20 cellular contexts compared by ENCODE assay signal in genomic region chr19:4705413-4706131, GRCh38. TPM values are rescaled to one million over a fixed set of nuclear protein-coding genes. Genes with fewer than 3 reads are reported as not detected.
DNase-seq lines count a peak whose midpoint lies in the region; ATAC-seq and TF ChIP-seq lines count a peak whose summit lies in the region.
"Had no signal": no experiment of that assay in that cellular context is flagged by ENCODE, and none has a peak within 500 bp of the region (broad histone marks: within the 10 kb centered on the region; RNA-seq: fewer than 3 reads in every experiment).

No MANE protein-coding gene starts in this region.

- H3K4me1 ChIP-seq in right lobe of liver (peaks cover 0 to 60% (median 30%) of the 10 kb centered on the region in 4 donors), skeletal muscle satellite cell (ENCODE audit: control insufficient read depth, insufficient read depth, low read length) (peaks cover 62% of the 10 kb centered on the region)
- H3K4me1 ChIP-seq: BE2C had no signal

- ATAC-seq in right lobe of liver (peak; percentile 20 to 53 (median 35)), HG02885 (IDR thresholded peaks at IDR 0.05; ENCODE audit: poor library complexity, unreplicated experiment) (no peak)
- ATAC-seq: Panc1 had no signal

- DNase-seq in RWPE1 (ENCODE audit: low spot score) = no peak
- DNase-seq in endothelial cell (ENCODE audit: low spot score) = no peak
- peak; percentile 68 to 79 (median 69) for DNase-seq in right lobe of liver
- no peak for DNase-seq in NCI-H510A treated with DMSO at 0.1 percent for 48 hours (lab: John Stamatoyannopoulos, UW)
- no peak for DNase-seq in Kasumi-1 (lab: John Stamatoyannopoulos, UW)
- DNase-seq: activated CD4-positive, alpha-beta T cell treated with anti-CD3 and anti-CD28 coated beads, Interleukin-2, amount 50 U/mL, for 1 hour; activated naive CD4-positive, alpha-beta T cell treated with Interleukin-2 at 50 U/mL for 16 hours; activated T-cell treated with anti-CD3 and anti-CD28 coated beads for 4 hours; BE2C; H9; Karpas-422; NCI-H1417 treated with DMSO at 0.1 percent for 48 hours; stimulated activated CD4-positive, alpha-beta T cell treated with anti-CD3 and anti-CD28 coated beads, Interleukin-4, amount 100 ng/mL, for 4 hours; stimulated activated CD8-positive, alpha-beta memory T cell treated with anti-CD3 and anti-CD28 coated beads, Interleukin-4, amount 100 ng/mL, for 48 hours had no signal

- H3K27ac ChIP-seq in RWPE1 (peak overlapping the region; percentile 100), right lobe of liver (peak overlapping the region; percentile 77 to 99 (median 92))
- H3K27ac ChIP-seq: suprapubic skin had no signal

- POLR2A ChIA-PET in RWPE1 (lab: Yijun Ruan, JAX; ENCODE audit: low non-redundant PET) = no interaction called here

- H3K4me3 ChIP-seq in right lobe of liver (peak overlapping the region in 1 of 3 donors; percentile 6), skeletal muscle satellite cell (ENCODE audit: low read length) (no peak overlapping the region)
- H3K4me3 ChIP-seq: ascending aorta, skin epidermis, suprapubic skin had no signal

- H3K9me3 ChIP-seq in right lobe of liver = no peaks in the 10 kb centered on the region
- no peaks in the 10 kb centered on the region for H3K9me3 ChIP-seq in skeletal muscle satellite cell (replicated peaks; ENCODE audit: low read length)
- H3K9me3 ChIP-seq: ascending aorta, BE2C, suprapubic skin had no signal

- peaks cover 33% of the 10 kb centered on the region for H3K36me3 Mint-ChIP-seq in endothelial cell (ENCODE audit: low read depth, unreplicated experiment)

- H3K27ac Mint-ChIP-seq in endothelial cell (ENCODE audit: unreplicated experiment) = no peak overlapping the region
- H3K27ac Mint-ChIP-seq: H9 had no signal

- H3K9ac ChIP-seq in skeletal muscle satellite cell (ENCODE audit: low read depth, low read length) = peak overlapping the region; percentile 6

- H3K9me3 Mint-ChIP-seq in endothelial cell (ENCODE audit: unreplicated experiment) = no peaks in the 10 kb centered on the region
- H3K9me3 Mint-ChIP-seq: H9 had no signal

- intact Hi-C loops in right lobe of liver (cut with DNase I) = no loop called here

- peaks cover 1% of the 10 kb centered on the region for H3K27me3 Mint-ChIP-seq in endothelial cell (ENCODE audit: unreplicated experiment)

- H3K4me3 Mint-ChIP-seq in endothelial cell (ENCODE audit: unreplicated experiment) = peak overlapping the region; percentile 19
- H3K4me3 Mint-ChIP-seq: H9 had no signal

- 37% methylated on average over 8 of the region's 19 CpGs for WGBS in right lobe of liver (ENCODE audit: insufficient coverage, low coverage, low lambda C conversion rate, missing lambda C conversion rate)

- no peak overlapping the region for H3K4me2 ChIP-seq in skeletal muscle satellite cell (ENCODE audit: low read length)

- peaks cover 0 to 40% (median 23%) of the 10 kb centered on the region in 4 donors for H3K36me3 ChIP-seq in right lobe of liver
- peaks cover 58% of the 10 kb centered on the region for H3K36me3 ChIP-seq in skeletal muscle satellite cell (ENCODE audit: insufficient read depth, low read length)

- TF ChIP-seq POLR2A in right lobe of liver (IDR thresholded peaks at IDR 0.05) = no peak

- CTCF ChIA-PET in RWPE1 (lab: Yijun Ruan, JAX) = interaction anchor here (0.6 kb wide), 1 partner anchor 309 kb away, joined by 7 read pairs; no protein-coding TSS in a partner anchor

- TF ChIP-seq CTCF in RWPE1 (conservative IDR thresholded peaks at IDR 0.05; ENCODE audit: low read depth) (no peak), endothelial cell (IDR thresholded peaks at IDR 0.05; ENCODE audit: unreplicated experiment) (no peak), right lobe of liver (IDR thresholded peaks at IDR 0.05) (no peak)

- H3K4me1 Mint-ChIP-seq in endothelial cell (ENCODE audit: unreplicated experiment) = no peaks in the 10 kb centered on the region
- H3K4me1 Mint-ChIP-seq: H9 had no signal

- H3K27me3 ChIP-seq in right lobe of liver (no peaks in the 10 kb centered on the region), skeletal muscle satellite cell (ENCODE audit: control insufficient read depth, insufficient read depth, low read length) (no peaks in the 10 kb centered on the region)
- H3K27me3 ChIP-seq: ascending aorta, BE2C, suprapubic skin had no signal

RNA-seq across cellular contexts. Expression of gene DPP9, which starts 18.1 kb away (rescaled TPM):
- total RNA-seq in endothelial cell (ENCODE audit: unreplicated experiment) = 63.3 TPM
- 100 to 1,000 TPM in 1 of 6 experiments, 10 to 100 TPM in 5; 47.3 to 118 (median 54.5) TPM for total RNA-seq in right lobe of liver
- 53.7 and 63.6 TPM in 2 replicates for total RNA-seq in skeletal muscle satellite cell (2012; rRNA removed)

RNA-seq across cellular contexts. Expression of gene MYDGF, which starts 35.4 kb away (rescaled TPM):
- 112 TPM for total RNA-seq in endothelial cell (ENCODE audit: unreplicated experiment)
- total RNA-seq in right lobe of liver = 10 to 100 TPM; 58.2 to 98.7 (median 72.2) TPM
- total RNA-seq in skeletal muscle satellite cell (2012; rRNA removed) = 158 and 184 TPM in 2 replicates

Comparison
In these comparisons a context has a peak if more than half of its experiments do, and no peak if none do; other contexts are left out.
1. DNase-seq: peak in right lobe of liver (3 of 3); none in RWPE1 (single experiment), endothelial cell (single experiment), NCI-H510A treated with DMSO at 0.1 percent for 48 hours (single experiment) and Kasumi-1 (0 of 2).